8 cellular contexts compared by ENCODE assay signal in the genomic region with DNA sequence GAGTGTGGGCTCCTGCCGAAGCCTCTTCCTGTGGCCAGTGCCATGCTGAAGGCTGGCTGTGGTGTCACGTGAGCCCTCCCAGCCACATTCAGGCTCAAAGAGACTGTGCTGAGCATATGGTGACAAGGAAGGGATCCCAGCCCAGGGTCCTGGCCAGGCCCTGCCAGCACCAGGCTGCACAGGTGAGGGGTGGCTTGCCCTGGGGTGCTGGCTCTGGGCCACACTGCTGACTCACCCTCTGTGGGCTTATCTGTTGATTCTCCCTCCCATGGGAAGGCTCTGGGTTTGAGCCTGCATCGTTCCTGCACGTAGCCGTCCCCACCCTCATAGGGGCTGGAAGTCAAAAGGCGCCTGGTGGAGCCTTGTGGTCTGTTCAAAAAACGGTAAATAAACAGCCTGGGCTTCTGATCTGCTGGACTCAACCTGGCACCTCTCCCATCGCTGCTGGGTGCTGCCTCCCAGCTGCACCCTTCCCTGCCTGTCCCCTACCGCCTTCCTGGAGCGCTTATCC. TPM values are rescaled to one million over a fixed set of nuclear protein-coding genes. Genes with fewer than 3 reads are reported as not detected.
DNase-seq lines count a peak whose midpoint lies in the region; ATAC-seq and TF ChIP-seq lines count a peak whose summit lies in the region.

No MANE protein-coding gene starts in this region.

- no peak overlapping the region for H3K9ac ChIP-seq in MM.1S (ENCODE audit: low read length)

- H3K36me3 Mint-ChIP-seq in CD14-positive monocyte, result peaks cover 8 to 20% of the 10 kb centered on the region in 2 donors

- TF ChIP-seq EP300 in Ishikawa (IDR thresholded peaks at IDR 0.05; ENCODE audit: borderline replicate concordance) (no peak), suprapubic skin (IDR thresholded peaks at IDR 0.05) (no peak)

- peaks cover 0 to 4% (median 0%) of the 10 kb centered on the region in 3 donors for H3K27me3 Mint-ChIP-seq in CD14-positive monocyte (ENCODE audit: low read depth in 3 of 3)

- ATAC-seq in HG03045 (IDR thresholded peaks at IDR 0.05; ENCODE audit: unreplicated experiment), result no peak
- no peak for ATAC-seq in HG02763 (IDR thresholded peaks at IDR 0.05; ENCODE audit: unreplicated experiment)

- TF ChIP-seq POLR2A in adrenal gland (IDR thresholded peaks at IDR 0.05), result no peak
- no peak for TF ChIP-seq POLR2A in suprapubic skin (IDR thresholded peaks at IDR 0.05)

- H3K4me2 ChIP-seq in MM.1S (ENCODE audit: low read depth, low read length), result no peak overlapping the region

- H2AFZ ChIP-seq in MM.1S (ENCODE audit: low read length), result no peak overlapping the region

- no peaks in the 10 kb centered on the region for H3F3A ChIP-seq in MM.1S (ENCODE audit: insufficient read depth, low read length)

- H3K4me3 ChIP-seq in adrenal gland (no peak overlapping the region), suprapubic skin (no peak overlapping the region), MM.1S (ENCODE audit: low read length) (no peak overlapping the region)

- H3K9me3 Mint-ChIP-seq in CD14-positive monocyte, result no peaks in the 10 kb centered on the region

- 13 to 56% (median 40%) methylated on average over 2 to 10 of the region's 10 CpGs for WGBS in adrenal gland, 4 donors
- WGBS in suprapubic skin, result 30% methylated on average over 8 of the region's 10 CpGs

- peaks cover 75% of the 10 kb centered on the region for H3K4me1 Mint-ChIP-seq in CD14-positive monocyte

- peak overlapping the region in 4 of 5 donors; percentile 9 to 76 (median 64) for H3K27ac ChIP-seq in adrenal gland
- peak overlapping the region; percentile 70 for H3K27ac ChIP-seq in suprapubic skin
- H3K27ac ChIP-seq in MM.1S (ENCODE audit: low read length), result no peak overlapping the region

- TF ChIP-seq CTCF in CD14-positive monocyte (IDR thresholded peaks at IDR 0.05) (no peak), adrenal gland (IDR thresholded peaks at IDR 0.05) (no peak), suprapubic skin (IDR thresholded peaks at IDR 0.05) (no peak), MM.1S (IDR thresholded peaks at IDR 0.05; ENCODE audit: low read length) (no peak)

- H3K9me3 ChIP-seq in adrenal gland (replicated peaks in 1 of 3) (no peaks in the 10 kb centered on the region), suprapubic skin (no peaks in the 10 kb centered on the region), MM.1S (replicated peaks; ENCODE audit: insufficient read depth, low read length) (no peaks in the 10 kb centered on the region)

- no peak overlapping the region for H3K4me3 Mint-ChIP-seq in CD14-positive monocyte

- H4K20me1 ChIP-seq in MM.1S (ENCODE audit: insufficient read depth, low read length), result peaks cover 4% of the 10 kb centered on the region; the same call in 1 of the 2 replicates

- H3K36me3 ChIP-seq in adrenal gland (replicated peaks in 1 of 2) (no peaks in the 10 kb centered on the region), suprapubic skin (no peaks in the 10 kb centered on the region), MM.1S (replicated peaks; ENCODE audit: insufficient read depth, low read length) (no peaks in the 10 kb centered on the region)

- DNase-seq in CD14-positive monocyte (ENCODE audit: low spot score) (no peak), adrenal gland (peak; percentile 55 to 80 (median 70)), islet precursor cell (peak; percentile 81), suprapubic skin (ENCODE audit: low spot score in 2 of 2) (no peak), MM.1S (no peak)

- no peak for TF ChIP-seq RAD21 in Ishikawa (IDR thresholded peaks at IDR 0.05; ENCODE audit: low read depth)

- peak overlapping the region; percentile 40 to 95 (median 85) for H3K27ac Mint-ChIP-seq in CD14-positive monocyte

- H3K27me3 ChIP-seq in adrenal gland (no peaks in the 10 kb centered on the region), suprapubic skin (no peaks in the 10 kb centered on the region), MM.1S (replicated peaks; ENCODE audit: insufficient read depth, low read length) (no peaks in the 10 kb centered on the region)

- intact Hi-C loops in CD14-positive monocyte (cut with micrococcal nuclease), result no loop called here
- intact Hi-C loops in adrenal gland (cut with DNase I), result no loop called here

- H3K79me2 ChIP-seq in MM.1S (ENCODE audit: low read length), result peaks cover 94% of the 10 kb centered on the region

- no peaks in the 10 kb centered on the region for H3K9me2 ChIP-seq in MM.1S (replicated peaks; ENCODE audit: insufficient read depth, low read length)

- H3K4me1 ChIP-seq in adrenal gland (replicated peaks in 1 of 2) (peaks cover 32 to 71% of the 10 kb centered on the region in 2 donors), suprapubic skin (peaks cover 80% of the 10 kb centered on the region), MM.1S (ENCODE audit: low read length) (no peaks in the 10 kb centered on the region)

TF ChIP-seq in Ishikawa, 13 proteins besides CTCF, POLR2A, EP300 and RAD21:
- no peak for TF ChIP-seq FOXM1 (IDR thresholded peaks at IDR 0.05; ENCODE audit: borderline replicate concordance, low read depth)
- no peak for TF ChIP-seq ZBTB7A (IDR thresholded peaks at IDR 0.05; ENCODE audit: low read depth)
- peak; percentile 92 for TF ChIP-seq USF1 (IDR thresholded peaks at IDR 0.05)
- no peak for TF ChIP-seq TAF1 (IDR thresholded peaks at IDR 0.05; ENCODE audit: low read depth)
- no peak for TF ChIP-seq CEBPB (IDR thresholded peaks at IDR 0.05)
- no peak for TF ChIP-seq TEAD4 (IDR thresholded peaks at IDR 0.05)
- no peak for TF ChIP-seq REST (IDR thresholded peaks at IDR 0.05; ENCODE audit: low read depth)
- TF ChIP-seq NFIC (IDR thresholded peaks at IDR 0.05), result peak; percentile 73
- TF ChIP-seq TCF12 (IDR thresholded peaks at IDR 0.05; ENCODE audit: low read depth), result 0 out of 2 replicates have a peak, but pooled peaks have one; percentile 21
- TF ChIP-seq EGR1 (IDR thresholded peaks at IDR 0.05), result no peak
- no peak for TF ChIP-seq CREB1 (IDR thresholded peaks at IDR 0.05; ENCODE audit: low read depth)
- TF ChIP-seq MAX (IDR thresholded peaks at IDR 0.05), result peak; percentile 49; the same call in 1 of the 2 replicates
- no peak for TF ChIP-seq YY1 (IDR thresholded peaks at IDR 0.05; ENCODE audit: low read depth)
TF ChIP-seq in Ishikawa: peak in this region for 4.

RNA-seq across cellular contexts. Expression of gene DNM2, which starts 31.1 kb away (rescaled TPM):
- polyA plus RNA-seq in CD14-positive monocyte (10 to 100 TPM; 53.0 to 69.5 TPM), adrenal gland (100 to 1,000 TPM; 103 to 157 (median 124) TPM)
- total RNA-seq in adrenal gland (100 to 1,000 TPM; 134 to 196 (median 170) TPM), suprapubic skin (100 to 1,000 TPM; 135 to 322 (median 173) TPM)

RNA-seq across cellular contexts. Expression of gene QTRT1, which starts 47.7 kb away (rescaled TPM):
- polyA plus RNA-seq in CD14-positive monocyte (10 to 100 TPM in 1 of 2 donors, 1 to 10 TPM in 1; 9.9 to 12.3 TPM), adrenal gland (100 to 1,000 TPM in 2 of 3 donors, 1 to 10 TPM in 1; 8.1 to 466 (median 422) TPM)
- total RNA-seq in adrenal gland (10 to 100 TPM; 16.4 to 82.7 (median 44.5) TPM), suprapubic skin (10 to 100 TPM; 34.4 to 57.2 (median 40.2) TPM)

Comparison
In these comparisons a context has a peak if more than half of its experiments do, and no peak if none do; other contexts are left out.
1. DNase-seq: peak in adrenal gland (7 of 7) and islet precursor cell (single experiment); none in CD14-positive monocyte (single experiment), suprapubic skin (0 of 2) and MM.1S (single experiment).